In genomic region chr2:204574473-204574872, GRCh38 we compare ENCODE assay signal across 16 cellular contexts. TPM values are rescaled to one million over a fixed set of nuclear protein-coding genes. Genes with fewer than 3 reads are reported as not detected.
DNase-seq lines count a peak whose midpoint lies in the region; ATAC-seq and TF ChIP-seq lines count a peak whose summit lies in the region.
"Had no signal": no experiment of that assay in that cellular context is flagged by ENCODE, and none has a peak within 500 bp of the region (broad histone marks: within the 10 kb centered on the region; RNA-seq: fewer than 3 reads in every experiment).

No MANE protein-coding gene starts in this region.

- no peaks in the 10 kb centered on the region for H3K4me1 ChIP-seq in osteoblast (ENCODE audit: insufficient read depth, low read length)

- no peak overlapping the region for H2AFZ ChIP-seq in osteoblast (ENCODE audit: low read length)
- H2AFZ ChIP-seq: GM23338 had no signal

- H3K9me3 ChIP-seq in osteoblast (ENCODE audit: low read depth, low read length) (no peaks in the 10 kb centered on the region), WERI-Rb-1 (ENCODE audit: severe bottlenecking) (no peaks in the 10 kb centered on the region)

- ATAC-seq in HG02678 (IDR thresholded peaks at IDR 0.05; ENCODE audit: unreplicated experiment), result no peak
- ATAC-seq: HCT116 had no signal

- H3K27ac ChIP-seq in osteoblast (ENCODE audit: low read depth, low read length), result no peak overlapping the region
- no peak overlapping the region for H3K27ac ChIP-seq in WERI-Rb-1

- CTCF ChIA-PET in GM10248 (lab: Yijun Ruan, JAX), result interaction anchor here (1.4 kb wide), 1 partner anchor 10 kb away, joined by 5 read pairs; no protein-coding TSS in a partner anchor

- no peak for TF ChIP-seq CTCF in fibroblast of villous mesenchyme (IDR thresholded peaks at IDR 0.05; ENCODE audit: insufficient read depth, low read depth, low read length)
- TF ChIP-seq CTCF in osteoblast (IDR thresholded peaks at IDR 0.05; ENCODE audit: extremely low read depth, low read depth, low read length), result no peak
- TF ChIP-seq CTCF in GM10248 (IDR thresholded peaks at IDR 0.05; ENCODE audit: control extremely low read depth, extremely low read depth, low read depth, missing control alignments), result no peak
- no peak for TF ChIP-seq CTCF in WERI-Rb-1 (IDR thresholded peaks at IDR 0.05; ENCODE audit: low read depth, low read length)

- H4K20me1 ChIP-seq in osteoblast (ENCODE audit: insufficient read depth, low read length), result peaks cover 14% of the 10 kb centered on the region

- POLR2A ChIA-PET in GM10248 (lab: Yijun Ruan, JAX), result no interaction called here

- H3K4me3 ChIP-seq in fibroblast of villous mesenchyme (ENCODE audit: low read depth, low read length), result no peak overlapping the region
- no peak overlapping the region for H3K4me3 ChIP-seq in osteoblast (ENCODE audit: insufficient read depth, low read length)
- no peak overlapping the region for H3K4me3 ChIP-seq in WERI-Rb-1 (ENCODE audit: low read depth, low read length)
- H3K4me3 ChIP-seq: GM23338 had no signal

- H3K36me3 ChIP-seq in osteoblast (ENCODE audit: insufficient read depth, low read length) (no peaks in the 10 kb centered on the region), WERI-Rb-1 (no peaks in the 10 kb centered on the region)

- peaks cover 24% of the 10 kb centered on the region for H3K79me2 ChIP-seq in osteoblast (ENCODE audit: insufficient read depth, low read length)

- DNase-seq in amniotic epithelial cell (ENCODE audit: low read depth) (peak; percentile 37), fibroblast of villous mesenchyme (ENCODE audit: low read depth) (peak; percentile 43), osteoblast (ENCODE audit: insufficient read length, low spot score, missing footprints) (peak; percentile 62), GM10248 (ENCODE audit: extremely low spot score) (no peak), WERI-Rb-1 (no peak)
- DNase-seq: C1 segment of cervical spinal cord; Calu3; CD4-positive, alpha-beta memory T cell; COR-L47; DMS53; DMS79 treated with DMSO at 0.1 percent for 48 hours; GF-D8; H9 had no signal

- H3K27me3 ChIP-seq in osteoblast (ENCODE audit: insufficient read depth, low read length) (no peaks in the 10 kb centered on the region), WERI-Rb-1 (ENCODE audit: insufficient read depth, low read depth, severe bottlenecking) (no peaks in the 10 kb centered on the region)

- H3K4me2 ChIP-seq in osteoblast (ENCODE audit: insufficient read depth, low read length), result no peak overlapping the region
- H3K4me2 ChIP-seq: GM23338 had no signal

RNA-seq across cellular contexts. Expression of gene PARD3B, which starts 29.2 kb away (rescaled TPM):
- total RNA-seq in fibroblast of villous mesenchyme (26.4 and 53.1 TPM in 2 replicates), osteoblast (20.3 and 22.4 TPM in 2 replicates)

Comparison
In these comparisons a context has a peak if more than half of its experiments do, and no peak if none do; other contexts are left out.
1. DNase-seq: peak in amniotic epithelial cell (single experiment), fibroblast of villous mesenchyme (single experiment) and osteoblast (single experiment); none in GM10248 (single experiment) and WERI-Rb-1 (single experiment).